In the genomic region with DNA sequence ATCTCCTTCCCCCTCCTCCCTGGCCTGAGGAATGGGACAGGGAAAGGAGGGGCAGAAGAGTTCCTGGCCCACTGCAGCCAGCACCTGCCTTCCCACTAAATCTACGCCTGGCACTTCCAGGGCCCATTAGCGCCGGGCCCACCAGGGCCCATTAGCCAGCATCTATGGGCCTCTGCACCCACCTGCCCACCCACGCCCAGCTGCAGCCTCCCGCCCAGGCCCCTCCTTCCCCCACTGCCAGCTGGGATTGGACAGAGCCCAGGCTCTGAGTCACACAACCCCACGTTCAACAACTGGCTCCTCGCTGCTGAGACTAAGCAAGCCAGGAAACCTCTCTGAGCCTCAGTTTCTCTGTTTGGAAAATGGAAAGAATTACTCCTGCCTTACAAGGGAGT, we compare ENCODE assay signal across 12 cellular contexts. TPM values are rescaled to one million over a fixed set of nuclear protein-coding genes. Genes with fewer than 3 reads are reported as not detected.
DNase-seq lines count a peak whose midpoint lies in the region; ATAC-seq and TF ChIP-seq lines count a peak whose summit lies in the region.
"Had no signal": no experiment of that assay in that cellular context is flagged by ENCODE, and none has a peak within 500 bp of the region (broad histone marks: within the 10 kb centered on the region; RNA-seq: fewer than 3 reads in every experiment).

No MANE protein-coding gene starts in this region.

- H2AFZ ChIP-seq in IMR-90 (replicated peaks; ENCODE audit: low read length, poor library complexity) = peak overlapping the region; percentile 66
- H2AFZ ChIP-seq: parathyroid adenoma had no signal

- POLR2A ChIA-PET in IMR-90 (lab: Charles Lee; ENCODE audit: unreplicated experiment) = no interaction called here

- H4K91ac ChIP-seq in IMR-90 (ENCODE audit: insufficient read depth, low read depth, low read length) = 0 out of 2 replicates have a peak overlapping the region, but pooled peaks have one; percentile 24

- H3K23ac ChIP-seq in IMR-90 (ENCODE audit: low read depth, low read length) = no peak overlapping the region

- intact Hi-C loops in IMR-90 (cut with micrococcal nuclease) = no loop called here

- H2AK9ac ChIP-seq in IMR-90 (replicated peaks; ENCODE audit: low read depth, low read length, poor library complexity) = peak overlapping the region; percentile 31

- H2BK120ac ChIP-seq in IMR-90 (ENCODE audit: low read depth, low read length) = peak overlapping the region; percentile 96; the same call in 1 of the 2 replicates

- H3K14ac ChIP-seq in IMR-90 (replicated peaks; ENCODE audit: low read depth, low read length) = no peak overlapping the region

- no peaks in the 10 kb centered on the region for H3K79me1 ChIP-seq in IMR-90 (ENCODE audit: low read depth in 1 of 2, low read length in 2 of 2)

- peak overlapping the region; percentile 53; the same call in 1 of the 3 replicates for H2BK15ac ChIP-seq in IMR-90 (ENCODE audit: low read depth, low read length)

- peak overlapping the region; percentile 81; the same call in 1 of the 2 replicates for H2BK20ac ChIP-seq in IMR-90 (ENCODE audit: low read depth, low read length)

- no peak for TF ChIP-seq POLR2A in IMR-90 (IDR thresholded peaks at IDR 0.05; ENCODE audit: low read depth, low read length)

- H3K4ac ChIP-seq in IMR-90 (ENCODE audit: low read depth, low read length) = peak overlapping the region; percentile 85

- in situ Hi-C loops in IMR-90 (cut with MboI; ENCODE audit: low sequenced_read_pairs) = no loop called here

- CTCF ChIA-PET in IMR-90 (lab: Yijun Ruan, JAX) = no interaction called here

- peak; percentile 84 for DNase-seq in AG08396 (ENCODE audit: low spot score)
- peak; percentile 79 for DNase-seq in IMR-90
- peak; percentile 68 for DNase-seq in islet precursor cell
- no peak for DNase-seq in H7
- no peak for DNase-seq in stimulated activated naive CD4-positive, alpha-beta T cell treated with Interleukin-2 at 50 U/mL for 16 hours (lab: John Stamatoyannopoulos, UW)
- DNase-seq: esophagus squamous epithelium, left cardiac atrium had no signal

- H3K4me1 ChIP-seq in IMR-90 (ENCODE audit: control insufficient read depth, insufficient read depth, low read length) = peaks cover 29% of the 10 kb centered on the region
- H3K4me1 ChIP-seq: parathyroid adenoma had no signal

- H4K5ac ChIP-seq in IMR-90 (ENCODE audit: low read depth, low read length) = peak overlapping the region; percentile 6; the same call in 1 of the 2 replicates

- TF ChIP-seq CTCF in IMR-90 (conservative IDR thresholded peaks at IDR 0.05; ENCODE audit: low read depth, low read length) = no peak

- H3K4me3 ChIP-seq in IMR-90 (ENCODE audit: insufficient read depth, low read depth, low read length) (no peak overlapping the region), H7 (ENCODE audit: insufficient read depth, low read depth, low read length) (no peak overlapping the region)
- H3K4me3 ChIP-seq: esophagus squamous epithelium, suprapubic skin had no signal

- 45% methylated on average over 4 of the region's 7 CpGs; no CpG with 5 or more reads in 1 of the 2 experiments for WGBS in IMR-90 (ENCODE audit: extremely low coverage in 2 of 2, insufficient read length in 1 of 2), 2 experiments

- H2BK5ac ChIP-seq in IMR-90 (ENCODE audit: low read depth, low read length, poor library complexity, severe bottlenecking) = peak overlapping the region; percentile 5

- no peak overlapping the region for H3K4me2 ChIP-seq in IMR-90 (ENCODE audit: low read depth, low read length)

- H4K8ac ChIP-seq in IMR-90 (ENCODE audit: low read depth in 2 of 2, low read length in 2 of 2) = peak overlapping the region in 1 of 2 experiments; percentile 29; a peak in 1 of 4 replicates

- BruUV-seq in IMR-90 (replicated peaks; lab: Mats Ljungman, UMichigan) = no TSS peak

- H3K27me3 ChIP-seq in IMR-90 (ENCODE audit: control insufficient read depth, insufficient read depth, low read length) (peaks cover 12% of the 10 kb centered on the region), H7 (ENCODE audit: control insufficient read depth, insufficient read depth, low read length) (peaks cover 31% of the 10 kb centered on the region)

- peak overlapping the region; percentile 98 for H2AK5ac ChIP-seq in IMR-90 (ENCODE audit: low read depth, low read length)

- no peak overlapping the region; the same call in 1 of the 2 replicates for H3K27ac ChIP-seq in IMR-90 (ENCODE audit: insufficient read depth, low read length)
- H3K27ac ChIP-seq in angular gyrus (ENCODE audit: low read depth, low read length) = peak overlapping the region; percentile 48
- H3K27ac ChIP-seq: esophagus squamous epithelium, parathyroid adenoma, suprapubic skin had no signal

- H4K20me1 ChIP-seq in IMR-90 (ENCODE audit: insufficient read depth, low read length) = no peaks in the 10 kb centered on the region

- peaks cover 19% of the 10 kb centered on the region for H3K9me1 ChIP-seq in IMR-90 (ENCODE audit: insufficient read depth, low read length)

- dilution Hi-C loops in IMR-90 (cut with HindIII; ENCODE audit: low sequenced_read_pairs, unreplicated experiment) = no loop called here

- no peaks in the 10 kb centered on the region for H3K36me3 ChIP-seq in IMR-90 (ENCODE audit: control insufficient read depth, insufficient read depth, low read length)
- no peaks in the 10 kb centered on the region for H3K36me3 ChIP-seq in H7 (replicated peaks; ENCODE audit: control insufficient read depth, insufficient read depth, low read length)
- H3K36me3 ChIP-seq: esophagus squamous epithelium, suprapubic skin had no signal

- H3K18ac ChIP-seq in IMR-90 (ENCODE audit: low read depth, low read length) = no peak overlapping the region; the same call in 1 of the 2 replicates

- ATAC-seq in IMR-90 (ENCODE audit: low read depth) (peak; percentile 73), HG03025 (IDR thresholded peaks at IDR 0.05; ENCODE audit: low FRiP score, unreplicated experiment) (no peak), HG02588 (IDR thresholded peaks at IDR 0.05; ENCODE audit: unreplicated experiment) (no peak)

- H3K9me3 ChIP-seq in IMR-90 (ENCODE audit: control insufficient read depth, insufficient read depth, low read length) = no peaks in the 10 kb centered on the region; the same call in 1 of the 2 replicates
- H3K9me3 ChIP-seq: esophagus squamous epithelium, suprapubic skin had no signal

- H3K56ac ChIP-seq in IMR-90 (ENCODE audit: extremely low read depth, insufficient read depth, low read length) = no peak overlapping the region

- no peak overlapping the region for H3K9ac ChIP-seq in IMR-90 (ENCODE audit: low read depth, low read length)
- H3K9ac ChIP-seq: parathyroid adenoma had no signal

- no peak for TF ChIP-seq RAD21 in IMR-90 (IDR thresholded peaks at IDR 0.05; ENCODE audit: low read length)

TF ChIP-seq in IMR-90, 13 proteins besides CTCF, POLR2A, EP300 and RAD21:
- TF ChIP-seq FOS (IDR thresholded peaks at IDR 0.05; ENCODE audit: low read depth, low read length) (peak; percentile 42; the same call in 1 of the 2 replicates), NFE2L2 (IDR thresholded peaks at IDR 0.05; ENCODE audit: low read depth, low read length) (no peak), MXI1 (IDR thresholded peaks at IDR 0.05; ENCODE audit: borderline replicate concordance, low read depth, low read length) (no peak), SMC3 (IDR thresholded peaks at IDR 0.05; ENCODE audit: low read depth, low read length) (no peak), RCOR1 (IDR thresholded peaks at IDR 0.05; ENCODE audit: insufficient replicate concordance, low read length) (no peak), MAZ (IDR thresholded peaks at IDR 0.05; ENCODE audit: borderline replicate concordance, low read depth, low read length) (peak; percentile 56; the same call in 1 of the 2 replicates), MAFK (IDR thresholded peaks at IDR 0.05; ENCODE audit: low read depth, low read length) (no peak), CEBPB (IDR thresholded peaks at IDR 0.05; ENCODE audit: low read depth, low read length) (no peak), CHD1 (IDR thresholded peaks at IDR 0.05; ENCODE audit: low read depth, low read length) (no peak), BHLHE40 (IDR thresholded peaks at IDR 0.05; ENCODE audit: low read depth, low read length) (no peak)
- TF ChIP-seq, protein P1, sequence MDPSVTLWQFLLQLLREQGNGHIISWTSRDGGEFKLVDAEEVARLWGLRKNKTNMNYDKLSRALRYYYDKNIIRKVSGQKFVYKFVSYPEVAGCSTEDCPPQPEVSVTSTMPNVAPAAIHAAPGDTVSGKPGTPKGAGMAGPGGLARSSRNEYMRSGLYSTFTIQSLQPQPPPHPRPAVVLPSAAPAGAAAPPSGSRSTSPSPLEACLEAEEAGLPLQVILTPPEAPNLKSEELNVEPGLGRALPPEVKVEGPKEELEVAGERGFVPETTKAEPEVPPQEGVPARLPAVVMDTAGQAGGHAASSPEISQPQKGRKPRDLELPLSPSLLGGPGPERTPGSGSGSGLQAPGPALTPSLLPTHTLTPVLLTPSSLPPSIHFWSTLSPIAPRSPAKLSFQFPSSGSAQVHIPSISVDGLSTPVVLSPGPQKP (IDR thresholded peaks at IDR 0.05; ENCODE audit: borderline replicate concordance, low read depth, low read length) = no peak
- TF ChIP-seq, protein P2, sequence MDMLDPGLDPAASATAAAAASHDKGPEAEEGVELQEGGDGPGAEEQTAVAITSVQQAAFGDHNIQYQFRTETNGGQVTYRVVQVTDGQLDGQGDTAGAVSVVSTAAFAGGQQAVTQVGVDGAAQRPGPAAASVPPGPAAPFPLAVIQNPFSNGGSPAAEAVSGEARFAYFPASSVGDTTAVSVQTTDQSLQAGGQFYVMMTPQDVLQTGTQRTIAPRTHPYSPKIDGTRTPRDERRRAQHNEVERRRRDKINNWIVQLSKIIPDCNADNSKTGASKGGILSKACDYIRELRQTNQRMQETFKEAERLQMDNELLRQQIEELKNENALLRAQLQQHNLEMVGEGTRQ (IDR thresholded peaks at IDR 0.05; ENCODE audit: low read depth, low read length) = no peak

RNA-seq across cellular contexts. Expression of a gene that starts 48.7 kb away (rescaled TPM):
- total RNA-seq in IMR-90 (2012; rRNA removed) = 0.28 and 0.36 TPM in 2 replicates
- 0.55 and 0.85 TPM in 2 replicates for polyA plus RNA-seq in IMR-90 (2012; rRNA removed)
- polyA plus RNA-seq in IMR-90 (2012; cell fraction: cytosol; rRNA removed) = 0.38 TPM in 2 replicates
- polyA plus RNA-seq in IMR-90 (2012; cell fraction: nucleus; rRNA removed; ENCODE audit: low replicate concordance) = 0.68 and 0.84 TPM in 2 replicates
- not detected in 2 replicates for total RNA-seq in H7 (2014; rRNA removed; shearing (Covaris generic))

Comparison
In these comparisons a context has a peak if more than half of its experiments do, and no peak if none do; other contexts are left out.
1. DNase-seq: peak in AG08396 (single experiment), IMR-90 (single experiment) and islet precursor cell (single experiment); none in H7 (single experiment) and stimulated activated naive CD4-positive, alpha-beta T cell treated with Interleukin-2 at 50 U/mL for 16 hours (single experiment).